Comparison of ENCODE assay signal across 18 cellular contexts in genomic region chr6:125808591-125808990, GRCh38. TPM values are rescaled to one million over a fixed set of nuclear protein-coding genes. Genes with fewer than 3 reads are reported as not detected.
DNase-seq lines count a peak whose midpoint lies in the region; ATAC-seq and TF ChIP-seq lines count a peak whose summit lies in the region.
"Had no signal": no experiment of that assay in that cellular context is flagged by ENCODE, and none has a peak within 500 bp of the region (broad histone marks: within the 10 kb centered on the region; RNA-seq: fewer than 3 reads in every experiment).

No MANE protein-coding gene starts in this region.

- H3K27ac Mint-ChIP-seq in activated CD4-positive, alpha-beta T cell treated with anti-CD3 and anti-CD28 coated beads for 36 hours = peak overlapping the region; percentile 23
- peak overlapping the region in 2 of 3 donors; percentile 27 to 33 for H3K27ac Mint-ChIP-seq in IgD-negative memory B cell
- peak overlapping the region; percentile 88 for H3K27ac Mint-ChIP-seq in T-helper 17 cell
- peak overlapping the region; percentile 3 to 77 for H3K27ac Mint-ChIP-seq in natural killer cell
- no peak overlapping the region for H3K27ac Mint-ChIP-seq in HFFc6

- ATAC-seq in activated CD4-positive, alpha-beta T cell treated with anti-CD3 and anti-CD28 coated beads for 36 hours = no peak
- no peak for ATAC-seq in T-helper 17 cell
- no peak for ATAC-seq in natural killer cell
- ATAC-seq: Panc1 had no signal

- H3K9me3 ChIP-seq in T-helper 17 cell (ENCODE audit: control insufficient read depth, low read length, poor library complexity, severe bottlenecking) = no peaks in the 10 kb centered on the region
- no peaks in the 10 kb centered on the region for H3K9me3 ChIP-seq in stomach
- H3K9me3 ChIP-seq: MG63, SJCRH30 had no signal

- H3K9me3 Mint-ChIP-seq in activated CD4-positive, alpha-beta T cell treated with anti-CD3 and anti-CD28 coated beads for 36 hours (ENCODE audit: low read depth) = no peaks in the 10 kb centered on the region
- no peaks in the 10 kb centered on the region for H3K9me3 Mint-ChIP-seq in IgD-negative memory B cell
- no peaks in the 10 kb centered on the region for H3K9me3 Mint-ChIP-seq in natural killer cell
- no peaks in the 10 kb centered on the region for H3K9me3 Mint-ChIP-seq in HFFc6

- H3K4me1 Mint-ChIP-seq in activated CD4-positive, alpha-beta T cell treated with anti-CD3 and anti-CD28 coated beads for 36 hours = peaks cover 79% of the 10 kb centered on the region
- peaks cover 66 to 72% (median 68%) of the 10 kb centered on the region in 3 donors for H3K4me1 Mint-ChIP-seq in IgD-negative memory B cell
- peaks cover 53% of the 10 kb centered on the region for H3K4me1 Mint-ChIP-seq in T-helper 17 cell
- H3K4me1 Mint-ChIP-seq in natural killer cell = peaks cover 60 to 77% of the 10 kb centered on the region in 2 donors
- H3K4me1 Mint-ChIP-seq in HFFc6 (ENCODE audit: low read depth) = peaks cover 43% of the 10 kb centered on the region

- no peak for TF ChIP-seq POLR2A in stomach (IDR thresholded peaks at IDR 0.05)

- DNase-seq in activated CD4-positive, alpha-beta T cell treated with anti-CD3 and anti-CD28 coated beads for 36 hours = no peak
- DNase-seq in activated CD4-positive, alpha-beta T cell treated with anti-CD3 and anti-CD28 coated beads for 48 hours = no peak
- DNase-seq in T-helper 17 cell (no peak), natural killer cell (no peak), stomach (no peak), HFFc6 (no peak), H7 (no peak)
- DNase-seq: Calu3, MG63, NCI-H1092, NCI-H1436 treated with DMSO at 0.1 percent for 48 hours, NCI-H2029, NCI-H345, SJCRH30 had no signal

- H3K4me3 ChIP-seq in stomach = no peak overlapping the region
- no peak overlapping the region for H3K4me3 ChIP-seq in H7 (ENCODE audit: insufficient read depth, low read depth, low read length)
- H3K4me3 ChIP-seq: MG63, SJCRH30 had no signal

- H3K36me3 ChIP-seq in stomach = peaks cover 0 to 5% (median 0%) of the 10 kb centered on the region in 4 donors
- H3K36me3 ChIP-seq in H7 (replicated peaks; ENCODE audit: control insufficient read depth, insufficient read depth, low read length) = no peaks in the 10 kb centered on the region
- H3K36me3 ChIP-seq: MG63, SJCRH30 had no signal

- no peak overlapping the region for H3K27ac ChIP-seq in stomach
- H3K27ac ChIP-seq: 22Rv1, HL-60, SJCRH30 had no signal

- H3K36me3 Mint-ChIP-seq in activated CD4-positive, alpha-beta T cell treated with anti-CD3 and anti-CD28 coated beads for 36 hours (ENCODE audit: low read depth) = peaks cover 27% of the 10 kb centered on the region
- H3K36me3 Mint-ChIP-seq in IgD-negative memory B cell (no peaks in the 10 kb centered on the region), T-helper 17 cell (ENCODE audit: low read depth) (peaks cover 7% of the 10 kb centered on the region), natural killer cell (no peaks in the 10 kb centered on the region), HFFc6 (ENCODE audit: low read depth) (no peaks in the 10 kb centered on the region)

- POLR2A ChIA-PET in activated CD4-positive, alpha-beta T cell treated with anti-CD3 and anti-CD28 coated beads for 36 hours (lab: Charles Lee) = no interaction called here

- H3K27me3 ChIP-seq in stomach (no peaks in the 10 kb centered on the region), H7 (ENCODE audit: control insufficient read depth, insufficient read depth, low read length) (no peaks in the 10 kb centered on the region)
- H3K27me3 ChIP-seq: MG63, SJCRH30 had no signal

- TF ChIP-seq CTCF in natural killer cell (IDR thresholded peaks at IDR 0.05) (no peak), stomach (IDR thresholded peaks at IDR 0.05) (no peak), HFFc6 (IDR thresholded peaks at IDR 0.05) (no peak)

- H3K4me1 ChIP-seq in stomach = peaks cover 15 to 69% (median 43%) of the 10 kb centered on the region in 4 donors

- no peak for TF ChIP-seq EP300 in stomach (IDR thresholded peaks at IDR 0.05)

- H3K27me3 Mint-ChIP-seq in activated CD4-positive, alpha-beta T cell treated with anti-CD3 and anti-CD28 coated beads for 36 hours = no peaks in the 10 kb centered on the region
- H3K27me3 Mint-ChIP-seq in IgD-negative memory B cell = peaks cover 2% of the 10 kb centered on the region
- H3K27me3 Mint-ChIP-seq in T-helper 17 cell = no peaks in the 10 kb centered on the region
- H3K27me3 Mint-ChIP-seq in natural killer cell (ENCODE audit: low read depth in 2 of 2) = no peaks in the 10 kb centered on the region
- H3K27me3 Mint-ChIP-seq in HFFc6 (ENCODE audit: insufficient read depth) = no peaks in the 10 kb centered on the region; the same call in 1 of the 2 replicates

- CTCF ChIA-PET in activated CD4-positive, alpha-beta T cell treated with anti-CD3 and anti-CD28 coated beads for 36 hours (lab: Charles Lee) = interaction anchor here (0.6 to 4.7 kb wide), 3 partner anchors 15 to 626 kb away, joined by 3 to 33 read pairs (median 11); partner anchors contain the start of gene NCOA7

- intact Hi-C loops in activated CD4-positive, alpha-beta T cell treated with anti-CD3 and anti-CD28 coated beads for 36 hours (cut with DNase I, micrococcal nuclease) = no loop called here
- intact Hi-C loops in natural killer cell (cut with micrococcal nuclease) = no loop called here
- intact Hi-C loops in stomach (cut with DNase I; ENCODE audit: low total_unique reads) = no loop called here

- no peak overlapping the region for H3K4me3 Mint-ChIP-seq in activated CD4-positive, alpha-beta T cell treated with anti-CD3 and anti-CD28 coated beads for 36 hours
- H3K4me3 Mint-ChIP-seq in IgD-negative memory B cell = peak overlapping the region in 2 of 4 donors; percentile 47 to 82
- peak overlapping the region; percentile 76 for H3K4me3 Mint-ChIP-seq in T-helper 17 cell
- H3K4me3 Mint-ChIP-seq in natural killer cell = no peak overlapping the region
- no peak overlapping the region for H3K4me3 Mint-ChIP-seq in HFFc6

RNA-seq across cellular contexts. Expression of gene NCOA7, which starts 17.8 kb away (rescaled TPM):
- total RNA-seq in activated CD4-positive, alpha-beta T cell treated with anti-CD3 and anti-CD28 coated beads for 36 hours = 10 to 100 TPM; 54.3 to 67.4 TPM
- polyA plus RNA-seq in IgD-negative memory B cell = 35.6 TPM
- total RNA-seq in T-helper 17 cell = 10 to 100 TPM; 49.5 to 62.4 TPM
- total RNA-seq in natural killer cell = 10 to 100 TPM; 37.3 to 66.6 (median 56.8) TPM
- 100 to 1,000 TPM in 1 of 5 donors, 10 to 100 TPM in 3, 1 to 10 TPM in 1; 1.2 to 131 (median 27.5) TPM for total RNA-seq in stomach
- 10 to 100 TPM; 13.7 to 26.0 (median 17.6) TPM for polyA plus RNA-seq in stomach
- total RNA-seq in HFFc6 (2021; fragmentation: NEBNext Ultra II Directional; extraction: Animal tissue kit (Norgen Biotek cat#: 25700)) = 10 to 100 TPM; 27.1 to 29.3 (median 28.6) TPM
- 3.0 and 4.1 TPM in 2 replicates for total RNA-seq in H7 (2014; rRNA removed; shearing (Covaris generic))

RNA-seq across cellular contexts. Expression of gene HEY2, which starts 59.2 kb away (rescaled TPM):
- total RNA-seq in activated CD4-positive, alpha-beta T cell treated with anti-CD3 and anti-CD28 coated beads for 36 hours = not detected
- 0.30 TPM for polyA plus RNA-seq in IgD-negative memory B cell
- under 1 TPM in 1 of 2 donors, not detected in 1; 0.23 TPM for total RNA-seq in T-helper 17 cell
- total RNA-seq in natural killer cell = under 1 TPM; 0.66 to 0.93 (median 0.73) TPM
- total RNA-seq in stomach = 1 to 10 TPM in 3 of 5 donors, not detected in 2; 1.0 to 1.7 (median 1.3) TPM
- polyA plus RNA-seq in stomach = 1 to 10 TPM in 2 of 3 donors, under 1 TPM in 1; 0.83 to 3.8 (median 1.1) TPM
- not detected for total RNA-seq in HFFc6 (2021; fragmentation: NEBNext Ultra II Directional; extraction: Animal tissue kit (Norgen Biotek cat#: 25700))
- total RNA-seq in H7 (2014; rRNA removed; shearing (Covaris generic)) = 19.3 and 30.4 TPM in 2 replicates
